16 cellular contexts compared by ENCODE assay signal in genomic region chr10:127041561-127041960, GRCh38.
DNase-seq lines count a peak whose midpoint lies in the region; ATAC-seq and TF ChIP-seq lines count a peak whose summit lies in the region.
"Had no signal": no experiment of that assay in that cellular context is flagged by ENCODE, and none has a peak within 500 bp of the region (broad histone marks: within the 10 kb centered on the region; RNA-seq: fewer than 3 reads in every experiment).

No MANE protein-coding gene starts in this region.

- no peak overlapping the region for H2AFZ ChIP-seq in SK-N-SH (ENCODE audit: low read depth)
- H2AFZ ChIP-seq in smooth muscle cell (ENCODE audit: low read depth): no peak overlapping the region

- DNase-seq in SK-N-SH (no peak), adipocyte (ENCODE audit: low read depth) (peak; percentile 85), fibroblast of the conjunctiva (ENCODE audit: low read depth) (peak; percentile 69), smooth muscle cell (lab: John Stamatoyannopoulos, UW; ENCODE audit: unreplicated experiment) (no peak), NCI-H748 (lab: John Stamatoyannopoulos, UW; ENCODE audit: unreplicated experiment) (no peak), amygdala (lab: John Stamatoyannopoulos, UW) (no peak), left cardiac atrium (no peak)
- DNase-seq: activated CD8-positive, alpha-beta T cell treated with anti-CD3 and anti-CD28 coated beads, Interleukin-2, amount 10 ng/mL, durations not matched to agents 7 days and 5 days; activated gamma-delta T cell; central memory CD4-positive, alpha-beta T cell; NCI-H1930; SHP77 treated with DMSO at 0.1 percent for 48 hours; thyroid gland had no signal

- H3K27me3 ChIP-seq in SK-N-SH (ENCODE audit: insufficient read depth) (no peaks in the 10 kb centered on the region), adipocyte (replicated peaks; ENCODE audit: control insufficient read depth, insufficient read depth, low read length) (no peaks in the 10 kb centered on the region), smooth muscle cell (ENCODE audit: low read depth) (no peaks in the 10 kb centered on the region)
- H3K27me3 ChIP-seq: thyroid gland had no signal

- H3K4me2 ChIP-seq in SK-N-SH (no peak overlapping the region), smooth muscle cell (no peak overlapping the region)
- H3K4me2 ChIP-seq: KMS-11 had no signal

- no peak for TF ChIP-seq RAD21 in SK-N-SH (IDR thresholded peaks at IDR 0.05; ENCODE audit: low read length)

- 51% methylated on average over 6 of the region's 6 CpGs for WGBS in SK-N-SH (ENCODE audit: low lambda C conversion rate)
- WGBS in smooth muscle cell (ENCODE audit: low lambda C conversion rate): 29% methylated on average over 6 of the region's 6 CpGs

- POLR2A ChIA-PET in SK-N-SH (lab: Yijun Ruan, JAX): no interaction called here

- H3K27ac ChIP-seq in SK-N-SH (ENCODE audit: low read depth in 2 of 2, low read length in 1 of 2) (0 out of 4 replicates have a peak overlapping the region, but pooled peaks of 1 of the 2 experiments have one; percentile 9), smooth muscle cell (ENCODE audit: low read depth) (peak overlapping the region; percentile 13)
- H3K27ac ChIP-seq: 22Rv1, KMS-11, thyroid gland had no signal

- no peaks in the 10 kb centered on the region for H3K4me1 ChIP-seq in SK-N-SH (ENCODE audit: control insufficient read depth in 1 of 2, insufficient read depth in 2 of 2, low read depth in 1 of 2, low read length in 1 of 2)
- H3K4me1 ChIP-seq in adipocyte (ENCODE audit: control insufficient read depth, insufficient read depth, low read length): peaks cover 16% of the 10 kb centered on the region
- H3K4me1 ChIP-seq in smooth muscle cell (ENCODE audit: low read depth): no peaks in the 10 kb centered on the region
- H3K4me1 ChIP-seq: thyroid gland had no signal

- H3K36me3 ChIP-seq in SK-N-SH (replicated peaks in 1 of 2; ENCODE audit: control insufficient read depth in 1 of 2, insufficient read depth in 2 of 2, low read length in 1 of 2) (peaks cover 50 to 65% of the 10 kb centered on the region in 2 experiments), adipocyte (ENCODE audit: control insufficient read depth, insufficient read depth, low read length, severe bottlenecking) (peaks cover 61% of the 10 kb centered on the region), smooth muscle cell (ENCODE audit: low read depth) (peaks cover 5% of the 10 kb centered on the region)

- CTCF ChIA-PET in SK-N-SH (lab: Yijun Ruan, JAX): no interaction called here

- no peak for TF ChIP-seq EP300 in SK-N-SH (IDR thresholded peaks at IDR 0.05; ENCODE audit: borderline replicate concordance in 1 of 2, low read depth in 1 of 2, low read length in 1 of 2)

- H4K20me1 ChIP-seq in SK-N-SH (ENCODE audit: insufficient read depth) (no peaks in the 10 kb centered on the region), smooth muscle cell (ENCODE audit: low read depth) (peaks cover 20% of the 10 kb centered on the region)

- H3F3A ChIP-seq in SK-N-SH (replicated peaks; ENCODE audit: insufficient read depth): peaks cover 5% of the 10 kb centered on the region
- H3F3A ChIP-seq in smooth muscle cell (ENCODE audit: low read depth): no peaks in the 10 kb centered on the region

- H3K79me2 ChIP-seq in SK-N-SH (ENCODE audit: insufficient read depth) (no peaks in the 10 kb centered on the region), smooth muscle cell (ENCODE audit: low read depth) (no peaks in the 10 kb centered on the region)

- intact Hi-C loops in left cardiac atrium (cut with DNase I): no loop called here

- H3K9ac ChIP-seq in SK-N-SH (no peak overlapping the region), adipocyte (ENCODE audit: low read length) (no peak overlapping the region), smooth muscle cell (ENCODE audit: low read depth) (no peak overlapping the region)
- H3K9ac ChIP-seq: KMS-11 had no signal

- TF ChIP-seq CTCF in SK-N-SH (IDR thresholded peaks at IDR 0.05) (no peak), smooth muscle cell (IDR thresholded peaks at IDR 0.05; ENCODE audit: borderline replicate concordance, insufficient read depth, poor library complexity, severe bottlenecking) (no peak)

- H3K4me3 ChIP-seq in SK-N-SH (ENCODE audit: low read depth in 2 of 2, low read length in 1 of 2): no peak overlapping the region
- peak overlapping the region; percentile 10 for H3K4me3 ChIP-seq in adipocyte (ENCODE audit: low read length)
- no peak overlapping the region for H3K4me3 ChIP-seq in smooth muscle cell
- H3K4me3 ChIP-seq: thyroid gland had no signal

- no peak; the same call in 1 of the 3 replicates for ATAC-seq in SK-N-SH treated with all-trans-retinoic acid at 6 μM for 48 hours
- no peak for ATAC-seq in left cardiac atrium
- ATAC-seq: activated CD8-positive, alpha-beta T cell treated with anti-CD3 and anti-CD28 coated beads, Interleukin-2, amount 10 ng/mL, durations not matched to agents 7 days and 5 days had no signal

- no peaks in the 10 kb centered on the region for H3K9me2 ChIP-seq in SK-N-SH

- no peaks in the 10 kb centered on the region for H3K9me3 ChIP-seq in SK-N-SH
- no peaks in the 10 kb centered on the region for H3K9me3 ChIP-seq in adipocyte (ENCODE audit: control insufficient read depth, low read length)
- no peaks in the 10 kb centered on the region for H3K9me3 ChIP-seq in smooth muscle cell (replicated peaks; ENCODE audit: low read depth)
- H3K9me3 ChIP-seq: thyroid gland had no signal

TF ChIP-seq in SK-N-SH, 30 proteins besides CTCF, POLR2A, EP300 and RAD21:
- no peak for TF ChIP-seq JUND (IDR thresholded peaks at IDR 0.05)
- peak; percentile 32; the same call in 1 of the 2 replicates for TF ChIP-seq FOSL2 (IDR thresholded peaks at IDR 0.05; ENCODE audit: borderline replicate concordance, low read depth)
- peak; percentile 10; the same call in 1 of the 2 replicates for TF ChIP-seq TCF12 (IDR thresholded peaks at IDR 0.05)
- TF ChIP-seq PBX3 (IDR thresholded peaks at IDR 0.05): peak; percentile 13; the same call in 1 of the 2 replicates
TF ChIP-seq in SK-N-SH: peak in this region for 3.

TF ChIP-seq in SK-N-SH treated with all-trans-retinoic acid at 6 μM for 48 hours, 23 proteins besides CTCF, POLR2A, EP300 and RAD21 (continues in another document):
- TF ChIP-seq CSRNP3 (CRISPR knock-in tag; IDR thresholded peaks at IDR 0.05) (no peak), ZNF70 (CRISPR knock-in tag; IDR thresholded peaks at IDR 0.05) (no peak), TOX (CRISPR knock-in tag; IDR thresholded peaks at IDR 0.05; ENCODE audit: borderline replicate concordance) (no peak), ESRRG (CRISPR knock-in tag; IDR thresholded peaks at IDR 0.05) (no peak), CREB5 (CRISPR knock-in tag; IDR thresholded peaks at IDR 0.05; ENCODE audit: low read depth) (no peak), ZFP3 (CRISPR knock-in tag; IDR thresholded peaks at IDR 0.05) (no peak), ZFP30 (CRISPR knock-in tag; IDR thresholded peaks at IDR 0.05) (no peak), SNAI2 (CRISPR knock-in tag; IDR thresholded peaks at IDR 0.05) (no peak), GLIS3 (CRISPR knock-in tag; IDR thresholded peaks at IDR 0.05) (no peak), PATZ1 (CRISPR knock-in tag; IDR thresholded peaks at IDR 0.05; ENCODE audit: borderline replicate concordance) (no peak), TCF4 (CRISPR knock-in tag; IDR thresholded peaks at IDR 0.05; ENCODE audit: borderline replicate concordance) (no peak), ARNTL (CRISPR knock-in tag; IDR thresholded peaks at IDR 0.05; ENCODE audit: borderline replicate concordance, low read depth) (no peak), PPARA (CRISPR knock-in tag; IDR thresholded peaks at IDR 0.05; ENCODE audit: borderline replicate concordance) (no peak), ZNF565 (CRISPR knock-in tag; conservative IDR thresholded peaks at IDR 0.05; ENCODE audit: low read depth) (no peak)

Comparison
In these comparisons a context has a peak if more than half of its experiments do, and no peak if none do; other contexts are left out.
1. DNase-seq: peak in adipocyte (single experiment) and fibroblast of the conjunctiva (single experiment); none in SK-N-SH (single experiment), smooth muscle cell (single experiment), NCI-H748 (single experiment), amygdala (0 of 56) and left cardiac atrium (single experiment).